In the genomic region with DNA sequence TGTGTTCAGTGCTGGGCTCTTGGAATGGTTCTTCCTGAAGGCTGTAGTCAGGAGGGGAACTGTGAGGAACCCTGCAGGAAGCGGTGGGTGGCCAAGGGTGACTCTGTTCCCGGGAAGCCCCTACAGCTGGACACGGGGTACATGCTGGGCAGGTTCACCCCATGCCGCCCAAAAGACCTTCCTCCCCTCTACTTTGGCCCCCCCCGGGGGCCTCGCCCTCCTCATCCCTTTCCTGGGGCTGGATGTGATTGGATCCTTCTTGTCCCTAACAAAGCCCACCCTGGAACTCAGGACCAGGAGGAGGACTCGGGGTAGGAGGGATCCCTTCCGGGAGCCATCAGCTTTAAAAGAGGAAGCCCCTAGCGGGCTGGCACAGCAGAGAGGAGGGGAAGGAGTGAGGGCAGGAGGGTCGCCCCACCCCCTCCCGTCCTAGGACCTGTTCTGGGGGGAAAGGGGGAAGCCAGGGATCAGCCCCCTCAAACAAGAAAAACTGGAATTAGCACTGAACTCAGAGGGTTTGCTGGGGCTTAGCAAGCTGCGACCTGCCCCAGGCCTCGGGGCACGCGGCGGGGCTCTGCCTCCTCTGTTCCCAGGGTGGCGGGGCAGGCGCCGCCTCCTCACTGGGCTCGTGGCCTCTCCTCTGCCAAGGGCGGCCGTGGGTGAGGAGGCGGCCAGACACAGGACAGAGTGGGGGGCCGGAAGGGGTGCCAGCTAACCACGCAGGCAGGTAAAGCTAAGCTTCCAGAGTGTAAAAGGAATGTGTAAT, we compare ENCODE assay signal across 17 cellular contexts. TPM values are rescaled to one million over a fixed set of nuclear protein-coding genes. Genes with fewer than 3 reads are reported as not detected.
DNase-seq lines count a peak whose midpoint lies in the region; ATAC-seq, FAIRE-seq and TF ChIP-seq lines count a peak whose summit lies in the region.
"Had no signal": no experiment of that assay in that cellular context is flagged by ENCODE, and none has a peak within 500 bp of the region (broad histone marks: within the 10 kb centered on the region; RNA-seq: fewer than 3 reads in every experiment).

No MANE protein-coding gene starts in this region.

- DNase-seq in HPDE6-E6E7 (ENCODE audit: extremely low spot score) (peak; percentile 77), RWPE2 (ENCODE audit: low spot score) (peak; percentile 84), keratinocyte (ENCODE audit: low read depth, low spot score) (no peak), substantia nigra (lab: John Stamatoyannopoulos, UW) (peak in 7 of 49 donors; percentile 15 to 50 (median 40)), coronary artery (ENCODE audit: low spot score) (no peak), NCI-H2227 (lab: John Stamatoyannopoulos, UW; ENCODE audit: unreplicated experiment) (no peak)
- no peak for DNase-seq in activated CD4-positive, alpha-beta T cell treated with anti-CD3 and anti-CD28 coated beads, Interleukin-2, amount 10 ng/mL, durations not matched to agents 7 days and 5 days
- DNase-seq: activated CD4-positive, alpha-beta T cell treated with anti-CD3 and anti-CD28 coated beads for 4 hours; effector CD4-positive, alpha-beta T cell; naive B cell; SW 1271 had no signal

- peak overlapping the region; percentile 68 for H2AFZ ChIP-seq in keratinocyte (ENCODE audit: control insufficient read depth, low read length)

- CTCF ChIA-PET in activated CD4-positive, alpha-beta T cell treated with anti-CD3 and anti-CD28 coated beads, Interleukin-2, amount 10 ng/mL, durations not matched to agents 7 days and 5 days (lab: Charles Lee), result no interaction called here

- H3K36me3 ChIP-seq in RWPE2 (ENCODE audit: low read depth) (no peaks in the 10 kb centered on the region), keratinocyte (ENCODE audit: control insufficient read depth in 2 of 2, extremely low read depth in 1 of 2, insufficient read depth in 2 of 2, low read length in 2 of 2) (no peaks in the 10 kb centered on the region)
- H3K36me3 ChIP-seq: ascending aorta, gastroesophageal sphincter had no signal

- H3K4me1 ChIP-seq in RWPE2 (ENCODE audit: insufficient read depth, poor library complexity, severe bottlenecking) (peaks cover 30% of the 10 kb centered on the region), keratinocyte (ENCODE audit: control insufficient read depth, extremely low read depth, insufficient read depth, low read length) (peaks cover 66% of the 10 kb centered on the region)

- peak overlapping the region; percentile 67 for H3K4me2 ChIP-seq in keratinocyte (ENCODE audit: control insufficient read depth, extremely low read depth, insufficient read depth, low read depth, low read length)

- H3K27ac ChIP-seq in RWPE2 (ENCODE audit: poor library complexity, severe bottlenecking) (peak overlapping the region; percentile 8), keratinocyte (ENCODE audit: control insufficient read depth, insufficient read depth, low read length) (peak overlapping the region; percentile 53), substantia nigra (ENCODE audit: low read depth, low read length, poor library complexity, severe bottlenecking) (peak overlapping the region; percentile 9), coronary artery (no peak overlapping the region)
- H3K27ac ChIP-seq: ascending aorta, gastroesophageal sphincter had no signal

- TF ChIP-seq CTCF in RWPE2 (IDR thresholded peaks at IDR 0.05; ENCODE audit: poor library complexity, severe bottlenecking) (no peak), keratinocyte (optimal IDR thresholded peaks at IDR 0.05 in 1 of 3, IDR thresholded peaks at IDR 0.05 in 1 of 3, conservative IDR thresholded peaks at IDR 0.05 in 1 of 3; ENCODE audit: extremely low read depth in 1 of 3, insufficient read depth in 2 of 3, low read length in 3 of 3) (no peak), coronary artery (IDR thresholded peaks at IDR 0.05) (no peak)

- H3K9me1 ChIP-seq in keratinocyte (ENCODE audit: control insufficient read depth, extremely low read depth, insufficient read depth, low read length), result no peaks in the 10 kb centered on the region

- POLR2A ChIA-PET in activated CD4-positive, alpha-beta T cell treated with anti-CD3 and anti-CD28 coated beads, Interleukin-2, amount 10 ng/mL, durations not matched to agents 7 days and 5 days (lab: Charles Lee), result no interaction called here

- H3K4me1 Mint-ChIP-seq in activated CD4-positive, alpha-beta T cell treated with anti-CD3 and anti-CD28 coated beads, Interleukin-2, amount 10 ng/mL, durations not matched to agents 7 days and 5 days, result no peaks in the 10 kb centered on the region

- no peaks in the 10 kb centered on the region for H3K9me3 Mint-ChIP-seq in activated CD4-positive, alpha-beta T cell treated with anti-CD3 and anti-CD28 coated beads, Interleukin-2, amount 10 ng/mL, durations not matched to agents 7 days and 5 days
- H3K9me3 Mint-ChIP-seq: activated T-helper 1 cell treated with anti-CD3 and anti-CD28 coated beads, Interleukin-12 subunit alpha, Interleukin-12 subunit beta, Interleukin-2, Interleukin-4 antibody, amounts not matched to agents 30 ng/mL and 10 ng/mL and 1 ng/mL, durations not matched to agents 14 hours and 24 hours and 36 hours; IgD-negative memory B cell; naive B cell had no signal

- no peak overlapping the region for H3K4me3 ChIP-seq in RWPE2 (ENCODE audit: severe bottlenecking)
- peak overlapping the region in 1 of 3 experiments; percentile 7 for H3K4me3 ChIP-seq in keratinocyte (ENCODE audit: control insufficient read depth in 2 of 3, extremely low read depth in 1 of 3, insufficient read depth in 2 of 3, low read depth in 1 of 3, low read length in 3 of 3)
- no peak overlapping the region for H3K4me3 ChIP-seq in coronary artery
- H3K4me3 ChIP-seq: ascending aorta, gastroesophageal sphincter had no signal

- H3K27me3 ChIP-seq in RWPE2 (ENCODE audit: insufficient read depth, poor library complexity, severe bottlenecking) (peaks cover 18% of the 10 kb centered on the region), keratinocyte (ENCODE audit: control insufficient read depth, extremely low read depth, insufficient read depth, low read length) (peaks cover 15% of the 10 kb centered on the region)

- no peaks in the 10 kb centered on the region for H3K79me2 ChIP-seq in keratinocyte (ENCODE audit: control insufficient read depth, insufficient read depth, low read length)

- dilution Hi-C loops in keratinocyte (cut with MboI; ENCODE audit: extremely low pct_ligation_motif_present, low sequenced_read_pairs), result no loop called here

- peak; percentile 49 for FAIRE-seq in keratinocyte (lab: Jason Lieb, UNC)

- peaks cover 41% of the 10 kb centered on the region for H3K27me3 Mint-ChIP-seq in activated CD4-positive, alpha-beta T cell treated with anti-CD3 and anti-CD28 coated beads, Interleukin-2, amount 10 ng/mL, durations not matched to agents 7 days and 5 days

- H3K36me3 Mint-ChIP-seq in activated CD4-positive, alpha-beta T cell treated with anti-CD3 and anti-CD28 coated beads, Interleukin-2, amount 10 ng/mL, durations not matched to agents 7 days and 5 days (ENCODE audit: low read depth), result no peaks in the 10 kb centered on the region
- H3K36me3 Mint-ChIP-seq: IgD-negative memory B cell, naive B cell had no signal

- ATAC-seq in RWPE2 (ENCODE audit: low read depth) (peak; percentile 64), GM21390 (IDR thresholded peaks at IDR 0.05; ENCODE audit: unreplicated experiment) (no peak)
- ATAC-seq: gastroesophageal sphincter, sciatic nerve had no signal

- H4K20me1 ChIP-seq in keratinocyte (ENCODE audit: control insufficient read depth, extremely low read depth, insufficient read depth, low read length), result no peaks in the 10 kb centered on the region

- no peak overlapping the region for H3K27ac Mint-ChIP-seq in activated CD4-positive, alpha-beta T cell treated with anti-CD3 and anti-CD28 coated beads, Interleukin-2, amount 10 ng/mL, durations not matched to agents 7 days and 5 days
- H3K27ac Mint-ChIP-seq: activated T-helper 1 cell treated with anti-CD3 and anti-CD28 coated beads, Interleukin-12 subunit alpha, Interleukin-12 subunit beta, Interleukin-2, Interleukin-4 antibody, amounts not matched to agents 30 ng/mL and 10 ng/mL and 1 ng/mL, durations not matched to agents 14 hours and 24 hours and 36 hours; IgD-negative memory B cell; naive B cell had no signal

- peak overlapping the region; percentile 39 for H3K9ac ChIP-seq in keratinocyte (ENCODE audit: control insufficient read depth, extremely low read depth, insufficient read depth, low read length)

- no peak overlapping the region for H3K4me3 Mint-ChIP-seq in activated CD4-positive, alpha-beta T cell treated with anti-CD3 and anti-CD28 coated beads, Interleukin-2, amount 10 ng/mL, durations not matched to agents 7 days and 5 days
- H3K4me3 Mint-ChIP-seq: activated T-helper 1 cell treated with anti-CD3 and anti-CD28 coated beads, Interleukin-12 subunit alpha, Interleukin-12 subunit beta, Interleukin-2, Interleukin-4 antibody, amounts not matched to agents 30 ng/mL and 10 ng/mL and 1 ng/mL, durations not matched to agents 14 hours and 24 hours and 36 hours had no signal

- no peaks in the 10 kb centered on the region for H3K9me3 ChIP-seq in RWPE2 (ENCODE audit: severe bottlenecking)
- no peaks in the 10 kb centered on the region for H3K9me3 ChIP-seq in keratinocyte (ENCODE audit: control insufficient read depth, low read depth, low read length)
- H3K9me3 ChIP-seq: ascending aorta, gastroesophageal sphincter had no signal

RNA-seq across cellular contexts. Expression of a gene that starts 4.0 kb away (rescaled TPM):
- 1.5 to 6.4 TPM (median 3.6 TPM) in 3 replicates for polyA plus RNA-seq in keratinocyte
- polyA plus RNA-seq in keratinocyte (2011; ENCODE audit: low read depth), result 14.5 TPM
- 1.3 and 1.9 TPM in 2 replicates for polyA plus RNA-seq in keratinocyte (2011; cell fraction: cytosol; rRNA removed)
- 2.4 and 3.3 TPM in 2 replicates for polyA plus RNA-seq in keratinocyte (2011; cell fraction: nucleus; rRNA removed)
- 2.0 and 21.4 TPM in 2 replicates for polyA plus RNA-seq in keratinocyte (2012; ENCODE audit: low replicate concordance)
- polyA minus RNA-seq in keratinocyte, result 1.9 to 4.6 TPM (median 2.1 TPM) in 3 replicates
- 1.7 TPM for polyA minus RNA-seq in keratinocyte (2011; cell fraction: cytosol; rRNA and poly(A)+ RNA removed)
- 1.5 and 4.0 TPM in 2 replicates for polyA minus RNA-seq in keratinocyte (2011; cell fraction: nucleus; rRNA and poly(A)+ RNA removed)
- total RNA-seq in activated CD4-positive, alpha-beta T cell treated with anti-CD3 and anti-CD28 coated beads, Interleukin-2, amount 10 ng/mL, durations not matched to agents 7 days and 5 days, result under 1 TPM; 0.10 TPM

Comparison
In these comparisons a context has a peak if more than half of its experiments do, and no peak if none do; other contexts are left out.
1. DNase-seq: peak in HPDE6-E6E7 (single experiment) and RWPE2 (single experiment); none in keratinocyte (single experiment), activated CD4-positive, alpha-beta T cell treated with anti-CD3 and anti-CD28 coated beads, Interleukin-2, amount 10 ng/mL, durations not matched to agents 7 days and 5 days (single experiment), coronary artery (single experiment) and NCI-H2227 (single experiment).
2. H3K27ac ChIP-seq: peak in RWPE2 (single experiment), keratinocyte (single experiment) and substantia nigra (single experiment); none in coronary artery (0 of 2).